Comparison of ENCODE assay signal across 8 cellular contexts in genomic region chr18:80157708-80158343, GRCh38. TPM values are rescaled to one million over a fixed set of nuclear protein-coding genes. Genes with fewer than 3 reads are reported as not detected.
DNase-seq lines count a peak whose midpoint lies in the region; ATAC-seq, FAIRE-seq and TF ChIP-seq lines count a peak whose summit lies in the region.

No MANE protein-coding gene starts in this region.

- CTCF ChIA-PET in A549 (lab: Yijun Ruan, JAX) = interaction anchor here (0.7 to 3.2 kb wide), 17 partner anchors 10 to 102 kb away, joined by 3 to 20 read pairs (median 4); no protein-coding TSS in a partner anchor

- H3K4me1 ChIP-seq in A549 (no peaks in the 10 kb centered on the region), liver (ENCODE audit: control insufficient read depth in 4 of 4, insufficient read depth in 4 of 4, low read length in 3 of 4) (no peaks in the 10 kb centered on the region)

- no peak for TF ChIP-seq EP300 in A549 (IDR thresholded peaks at IDR 0.05)

- TF ChIP-seq CTCF in A549 (IDR thresholded peaks at IDR 0.05) = peak; percentile 73
- TF ChIP-seq CTCF in liver (IDR thresholded peaks at IDR 0.05; ENCODE audit: low read depth, low read length, missing input control) = peak; percentile 97

- no peak overlapping the region for H3K9ac ChIP-seq in liver (ENCODE audit: low read depth in 1 of 2, low read length in 2 of 2)

- H3K27ac ChIP-seq in A549 = no peak overlapping the region
- H3K27ac ChIP-seq in liver (ENCODE audit: low read depth in 1 of 2, low read length in 2 of 2) = no peak overlapping the region

- POLR2A ChIA-PET in A549 (lab: Yijun Ruan, JAX) = no interaction called here

- no peaks in the 10 kb centered on the region for H3K9me3 ChIP-seq in A549
- H3K9me3 ChIP-seq in liver (ENCODE audit: control insufficient read depth in 4 of 4, low read length in 3 of 4) = no peaks in the 10 kb centered on the region

- peak; percentile 67 to 71 for TF ChIP-seq RAD21 in A549 (conservative IDR thresholded peaks at IDR 0.05 in 1 of 2, IDR thresholded peaks at IDR 0.05 in 1 of 2)
- TF ChIP-seq RAD21 in liver (IDR thresholded peaks at IDR 0.05) = peak; percentile 92 to 93

- FAIRE-seq in A549 (lab: Jason Lieb, UNC) (no peak), GM12891 (lab: Jason Lieb, UNC) (peak; percentile 91)

- H3K27me3 ChIP-seq in liver (ENCODE audit: control insufficient read depth in 4 of 4, insufficient read depth in 4 of 4, low read length in 3 of 4) = no peaks in the 10 kb centered on the region

- TF ChIP-seq POLR2A in A549 (IDR thresholded peaks at IDR 0.05; ENCODE audit: low read length) = no peak
- no peak for TF ChIP-seq POLR2A in GM12891 (IDR thresholded peaks at IDR 0.05; ENCODE audit: low read depth, low read length)

- 43% methylated on average over 8 of the region's 8 CpGs for WGBS in A549 (ENCODE audit: missing lambda C conversion rate)
- 37% methylated on average over 8 of the region's 8 CpGs for WGBS in liver

- peak; percentile 69 to 83; a peak in 4 of 6 replicates for ATAC-seq in A549

- peaks cover 0 to 7% (median 0%) of the 10 kb centered on the region in 4 donors for H3K36me3 ChIP-seq in liver (ENCODE audit: control insufficient read depth in 4 of 4, insufficient read depth in 3 of 4, low read depth in 1 of 4, low read length in 3 of 4)

- DNase-seq in A549 (ENCODE audit: low read depth in 1 of 2, low spot score in 1 of 2) (peak; percentile 21 to 75), GM12891 (ENCODE audit: insufficient read length, low spot score) (no peak), NCI-H1105 (lab: John Stamatoyannopoulos, UW) (peak; percentile 43), cerebellar cortex (ENCODE audit: low spot score) (peak; percentile 76), NK-92 (lab: John Stamatoyannopoulos, UW; ENCODE audit: unreplicated experiment) (no peak)
- DNase-seq in activated CD4-positive, CD25-positive, alpha-beta regulatory T cell treated with anti-CD3 and anti-CD28 coated beads, Interleukin-2, amount 50 U/mL, for 16 hours (ENCODE audit: low read depth, low spot score) = peak; percentile 60
- peak in 2 of 3 donors; percentile 37 to 70 for DNase-seq in stimulated activated CD4-positive, alpha-beta T cell treated with anti-CD3 and anti-CD28 coated beads, TNF-alpha, amount 100 ng/mL, for 1 hour (ENCODE audit: low read depth in 3 of 3, low spot score in 1 of 3)

- H3K4me3 ChIP-seq in A549 (no peak overlapping the region), liver (ENCODE audit: low read depth in 1 of 3, low read length in 3 of 3) (no peak overlapping the region)

- H3K4me2 ChIP-seq in A549 = no peak overlapping the region

TF ChIP-seq in A549, 52 proteins besides CTCF, POLR2A, EP300 and RAD21:
- TF ChIP-seq SMC3 (IDR thresholded peaks at IDR 0.05) = peak; percentile 33; the same call in 1 of the 3 replicates
- peak; percentile 86 for TF ChIP-seq MAFK (IDR thresholded peaks at IDR 0.05; ENCODE audit: partially characterized antibody)
- TF ChIP-seq HMGXB4 (CRISPR knock-in tag; IDR thresholded peaks at IDR 0.05; ENCODE audit: borderline replicate concordance) = no peak

TF ChIP-seq in GM12891, 5 proteins besides CTCF, POLR2A, EP300 and RAD21:
- TF ChIP-seq PAX5 (IDR thresholded peaks at IDR 0.05; ENCODE audit: insufficient read depth, low read length, severe bottlenecking) (no peak), POU2F2 (IDR thresholded peaks at IDR 0.05; ENCODE audit: low read depth, low read length) (no peak), SPI1 (IDR thresholded peaks at IDR 0.05; ENCODE audit: low read depth, low read length) (no peak), POLR2AphosphoS5 (IDR thresholded peaks at IDR 0.05; ENCODE audit: low read depth, low read length) (no peak), TAF1 (IDR thresholded peaks at IDR 0.05; ENCODE audit: low read depth, low read length) (no peak)

TF ChIP-seq in liver, 16 proteins besides CTCF, POLR2A, EP300 and RAD21:
- TF ChIP-seq NR2F2 (IDR thresholded peaks at IDR 0.05) (no peak), EGR1 (IDR thresholded peaks at IDR 0.05; ENCODE audit: low read depth in 2 of 2) (no peak), REST (IDR thresholded peaks at IDR 0.05) (no peak), JUND (IDR thresholded peaks at IDR 0.05) (no peak), RXRA (IDR thresholded peaks at IDR 0.05) (no peak), SP1 (IDR thresholded peaks at IDR 0.05) (no peak), FOXA1 (IDR thresholded peaks at IDR 0.05) (no peak), GABPA (IDR thresholded peaks at IDR 0.05 in 1 of 2, conservative IDR thresholded peaks at IDR 0.05 in 1 of 2) (no peak), TAF1 (conservative IDR thresholded peaks at IDR 0.05) (no peak), MAX (IDR thresholded peaks at IDR 0.05) (no peak), ZBTB33 (IDR thresholded peaks at IDR 0.05) (no peak)

RNA-seq across cellular contexts. Expression of gene ADNP2, which starts 48.8 kb away (rescaled TPM):
- polyA plus RNA-seq in A549 (2011; rRNA removed) (9.8 and 14.8 TPM in 2 replicates), A549 (2017; fragmentation: RNase III; extraction: RNeasy Plus Mini Kit Qiagen cat#74134 plus additional on column Dnase treatment) (9.9 to 11.2 TPM (median 10.8 TPM) in 3 replicates), liver (1 to 10 TPM; 2.7 to 3.5 TPM)
- 5.1 and 6.6 TPM in 2 replicates for polyA plus RNA-seq in A549 (2012; cell fraction: cytosol; rRNA removed)
- polyA plus RNA-seq in A549 (2012; cell fraction: nucleus; rRNA removed) = 12.0 and 15.3 TPM in 2 replicates
- 18.4 and 19.9 TPM in 2 replicates for polyA minus RNA-seq in A549 (2011; rRNA and poly(A)+ RNA removed)
- 9.4 TPM for polyA plus RNA-seq in GM12891 (2012; ENCODE audit: low read depth, missing spikeins)
- total RNA-seq in liver = 1 to 10 TPM; 9.2 to 9.9 TPM

Comparison
In these comparisons a context has a peak if more than half of its experiments do, and no peak if none do; other contexts are left out.
1. DNase-seq: peak in A549 (2 of 2), NCI-H1105 (single experiment), activated CD4-positive, CD25-positive, alpha-beta regulatory T cell treated with anti-CD3 and anti-CD28 coated beads, Interleukin-2, amount 50 U/mL, for 16 hours (single experiment), cerebellar cortex (single experiment) and stimulated activated CD4-positive, alpha-beta T cell treated with anti-CD3 and anti-CD28 coated beads, TNF-alpha, amount 100 ng/mL, for 1 hour (2 of 3); none in GM12891 (single experiment) and NK-92 (single experiment).